16 cellular contexts compared by ENCODE assay signal in genomic region chr7:158860394-158860793, GRCh38. TPM values are rescaled to one million over a fixed set of nuclear protein-coding genes. Genes with fewer than 3 reads are reported as not detected.
DNase-seq lines count a peak whose midpoint lies in the region; ATAC-seq and TF ChIP-seq lines count a peak whose summit lies in the region.
"Had no signal": no experiment of that assay in that cellular context is flagged by ENCODE, and none has a peak within 500 bp of the region (broad histone marks: within the 10 kb centered on the region; RNA-seq: fewer than 3 reads in every experiment).

No MANE protein-coding gene starts in this region.

- H3K9me3 Mint-ChIP-seq in brain: peaks cover 0 to 8% (median 3%) of the 10 kb centered on the region in 5 experiments
- no peaks in the 10 kb centered on the region for H3K9me3 Mint-ChIP-seq in neural progenitor cell
- no peaks in the 10 kb centered on the region for H3K9me3 Mint-ChIP-seq in activated CD4-positive, alpha-beta memory T cell treated with anti-CD3 and anti-CD28 coated beads for 36 hours
- H3K9me3 Mint-ChIP-seq: CD4-positive, alpha-beta T cell had no signal

- H3K4me1 Mint-ChIP-seq in brain (peaks cover 82% of the 10 kb centered on the region), neural progenitor cell (peaks cover 51% of the 10 kb centered on the region)
- peaks cover 42% of the 10 kb centered on the region for H3K4me1 Mint-ChIP-seq in activated CD4-positive, alpha-beta memory T cell treated with anti-CD3 and anti-CD28 coated beads for 36 hours (ENCODE audit: low read depth)

- H3K27ac Mint-ChIP-seq in brain (no peak overlapping the region), neural progenitor cell (no peak overlapping the region)
- H3K27ac Mint-ChIP-seq in activated CD4-positive, alpha-beta memory T cell treated with anti-CD3 and anti-CD28 coated beads for 36 hours: no peak overlapping the region

- peaks cover 0 to 29% of the 10 kb centered on the region in 2 donors for H3K4me1 ChIP-seq in right atrium auricular region
- peaks cover 6% of the 10 kb centered on the region for H3K4me1 ChIP-seq in right cardiac atrium (ENCODE audit: control insufficient read depth, insufficient read depth, low read length)
- H3K4me1 ChIP-seq in neural progenitor cell: peaks cover 49% of the 10 kb centered on the region

- no peak for TF ChIP-seq CTCF in right atrium auricular region (IDR thresholded peaks at IDR 0.05)
- no peak for TF ChIP-seq CTCF in brain (conservative IDR thresholded peaks at IDR 0.05)
- no peak for TF ChIP-seq CTCF in neural progenitor cell (IDR thresholded peaks at IDR 0.05)

- H3K9me3 ChIP-seq in right atrium auricular region (no peaks in the 10 kb centered on the region), right cardiac atrium (ENCODE audit: control insufficient read depth, low read length) (no peaks in the 10 kb centered on the region), neural progenitor cell (ENCODE audit: low read depth) (no peaks in the 10 kb centered on the region)
- H3K9me3 ChIP-seq: A549 had no signal

- H2AFZ ChIP-seq in neural progenitor cell (replicated peaks): no peak overlapping the region

- H3K27me3 Mint-ChIP-seq in brain (peaks cover 3% of the 10 kb centered on the region), neural progenitor cell (ENCODE audit: insufficient read depth, low read depth) (peaks cover 7% of the 10 kb centered on the region)
- H3K27me3 Mint-ChIP-seq in activated CD4-positive, alpha-beta memory T cell treated with anti-CD3 and anti-CD28 coated beads for 36 hours: no peaks in the 10 kb centered on the region
- H3K27me3 Mint-ChIP-seq: CD4-positive, alpha-beta T cell had no signal

- H3K4me3 Mint-ChIP-seq in brain: peak overlapping the region in 4 of 5 experiments; percentile 26 to 61 (median 34)
- no peak overlapping the region for H3K4me3 Mint-ChIP-seq in neural progenitor cell
- no peak overlapping the region for H3K4me3 Mint-ChIP-seq in activated CD4-positive, alpha-beta memory T cell treated with anti-CD3 and anti-CD28 coated beads for 36 hours

- peak overlapping the region; percentile 79 for H3K4me2 ChIP-seq in neural progenitor cell
- H3K4me2 ChIP-seq: A549 had no signal

- peaks cover 46% of the 10 kb centered on the region for H3F3A ChIP-seq in neural progenitor cell (ENCODE audit: low read depth)

- H4K20me1 ChIP-seq in neural progenitor cell (ENCODE audit: low read depth): peaks cover 3% of the 10 kb centered on the region

- CTCF ChIA-PET in activated CD4-positive, alpha-beta memory T cell treated with anti-CD3 and anti-CD28 coated beads for 36 hours (lab: Charles Lee): no interaction called here

- WGBS in right cardiac atrium: 93% methylated on average over 1 of the region's 1 CpG

- peaks cover 61% of the 10 kb centered on the region for H3K79me2 ChIP-seq in neural progenitor cell (ENCODE audit: low read depth)

- H3K36me3 ChIP-seq in right atrium auricular region (no peaks in the 10 kb centered on the region), neural progenitor cell (no peaks in the 10 kb centered on the region)

- ATAC-seq in right cardiac atrium (no peak), HG02981 (IDR thresholded peaks at IDR 0.05; ENCODE audit: unreplicated experiment) (no peak)
- ATAC-seq: A549 had no signal

- H3K27me3 ChIP-seq in right atrium auricular region (no peaks in the 10 kb centered on the region), right cardiac atrium (ENCODE audit: control insufficient read depth, insufficient read depth) (no peaks in the 10 kb centered on the region), neural progenitor cell (no peaks in the 10 kb centered on the region)

- H3K9ac ChIP-seq in neural progenitor cell: no peak overlapping the region

- DNase-seq in right atrium auricular region (ENCODE audit: low spot score) (no peak), right cardiac atrium (no peak), neural progenitor cell (ENCODE audit: low spot score) (no peak), medulla oblongata (ENCODE audit: extremely low spot score) (no peak)
- DNase-seq in activated CD4-positive, alpha-beta memory T cell treated with anti-CD3 and anti-CD28 coated beads for 36 hours: no peak
- DNase-seq: CD4-positive, alpha-beta T cell; DMS153; GF-D8; HCEC 1CT; KBM-7; NCI-H1694 treated with DMSO at 0.1 percent for 48 hours; NK-92 treated with Interleukin-12 subunit alpha and Interleukin-12 subunit beta, amount 100 ng/mL, for 24 hours; SHP77 treated with DMSO at 0.1 percent for 48 hours had no signal

- no peak overlapping the region for H3K4me3 ChIP-seq in right atrium auricular region
- no peak overlapping the region for H3K4me3 ChIP-seq in right cardiac atrium (ENCODE audit: low read length)
- H3K4me3 ChIP-seq in neural progenitor cell: peak overlapping the region; percentile 4
- H3K4me3 ChIP-seq: A549 had no signal

- POLR2A ChIA-PET in activated CD4-positive, alpha-beta memory T cell treated with anti-CD3 and anti-CD28 coated beads for 36 hours (lab: Charles Lee): no interaction called here

- peak overlapping the region; percentile 59 to 89 for H3K27ac ChIP-seq in right atrium auricular region
- no peak overlapping the region for H3K27ac ChIP-seq in right cardiac atrium (ENCODE audit: low read length)
- peak overlapping the region; percentile 75 for H3K27ac ChIP-seq in neural progenitor cell

- H3K36me3 Mint-ChIP-seq in brain (peaks cover 29% of the 10 kb centered on the region), neural progenitor cell (peaks cover 23% of the 10 kb centered on the region)
- no peaks in the 10 kb centered on the region for H3K36me3 Mint-ChIP-seq in activated CD4-positive, alpha-beta memory T cell treated with anti-CD3 and anti-CD28 coated beads for 36 hours

- intact Hi-C loops in right cardiac atrium (cut with DNase I): no loop called here
- intact Hi-C loops in activated CD4-positive, alpha-beta memory T cell treated with anti-CD3 and anti-CD28 coated beads for 36 hours (cut with micrococcal nuclease): loop anchor here (5.0 to 10.0 kb wide), 2 partner anchors 114 to 337 kb away; no protein-coding TSS in a partner anchor

RNA-seq across cellular contexts. Expression of gene DYNC2I1, which starts 4.0 kb away (rescaled TPM):
- total RNA-seq in right atrium auricular region (10 to 100 TPM; 13.8 to 18.1 TPM), right cardiac atrium (10 to 100 TPM; 25.4 to 32.1 (median 28.6) TPM), neural progenitor cell (ENCODE audit: low replicate concordance) (12.9 and 15.8 TPM in 2 replicates)
- polyA plus RNA-seq in right cardiac atrium (28.7 TPM), brain (ENCODE audit: insufficient read depth, low read depth, low replicate concordance) (4.6 TPM)
- 10 to 100 TPM in 1 of 2 experiments, 1 to 10 TPM in 1; 9.2 to 10.2 TPM for total RNA-seq in activated CD4-positive, alpha-beta memory T cell treated with anti-CD3 and anti-CD28 coated beads for 36 hours

RNA-seq across cellular contexts. Expression of gene ESYT2, which starts 31.1 kb away (rescaled TPM):
- total RNA-seq in right atrium auricular region: 10 to 100 TPM; 60.0 to 75.9 TPM
- total RNA-seq in right cardiac atrium: 10 to 100 TPM; 48.2 to 84.7 (median 54.6) TPM
- polyA plus RNA-seq in right cardiac atrium: 29.0 TPM
- polyA plus RNA-seq in brain (ENCODE audit: insufficient read depth, low read depth, low replicate concordance): 32.1 TPM
- 33.4 and 39.3 TPM in 2 replicates for total RNA-seq in neural progenitor cell (ENCODE audit: low replicate concordance)
- total RNA-seq in activated CD4-positive, alpha-beta memory T cell treated with anti-CD3 and anti-CD28 coated beads for 36 hours: 10 to 100 TPM; 62.4 to 64.2 TPM

Comparison
In these comparisons a context has a peak if more than half of its experiments do, and no peak if none do; other contexts are left out.
1. H3K4me3 Mint-ChIP-seq: peak in brain (4 of 5); none in neural progenitor cell (single experiment) and activated CD4-positive, alpha-beta memory T cell treated with anti-CD3 and anti-CD28 coated beads for 36 hours (single experiment).